Comparison of ENCODE assay signal across 23 cellular contexts in genomic region chrX:112078606-112079005, GRCh38. TPM values are rescaled to one million over a fixed set of nuclear protein-coding genes. Genes with fewer than 3 reads are reported as not detected.
"Had no signal": no experiment of that assay in that cellular context is flagged by ENCODE, and none has a peak within 500 bp of the region (broad histone marks: within the 10 kb centered on the region; RNA-seq: fewer than 3 reads in every experiment).

No MANE protein-coding gene starts in this region.

- H3K4me3 ChIP-seq: MG63 had no signal

- H3K27me3 ChIP-seq: MG63 had no signal

- DNase-seq: KBM-7, MG63, NCI-H1092, NCI-H1105 treated with DMSO at 0.1 percent for 48 hours, NCI-H1417 treated with DMSO at 0.1 percent for 48 hours, NCI-H187, NCI-H2029, NCI-H2081 treated with DMSO at 0.1 percent for 48 hours, NCI-H2171, NCI-H226, NCI-H446, NCI-H510A, NCI-H524 treated with DMSO at 0.1 percent for 48 hours, NCI-H69, NCI-H774, SHP77, SK-N-SH, SW 1271 had no signal

- H3K9ac ChIP-seq: SK-N-SH had no signal

- H3K9me2 ChIP-seq: SK-N-SH had no signal

- H3K9me3 ChIP-seq: MG63, SK-N-SH had no signal

- H3K36me3 ChIP-seq: MG63 had no signal

- ATAC-seq: Panc1 had no signal

- H3K4me2 ChIP-seq: SK-N-SH had no signal

- H3K27ac ChIP-seq: HL-60, RWPE1 had no signal

RNA-seq across cellular contexts. Expression of gene TRPC5, which starts 4.0 kb away (rescaled TPM):
- total RNA-seq: LHCN-M2, SK-MEL-5 had no signal

RNA-seq across cellular contexts. Expression of gene RTL4, which starts 4.2 kb away (rescaled TPM):
- total RNA-seq: LHCN-M2, SK-MEL-5 had no signal
